ENCODE assay signal across 17 cellular contexts in genomic region chr12:124000111-124000510, GRCh38. TPM values are rescaled to one million over a fixed set of nuclear protein-coding genes. Genes with fewer than 3 reads are reported as not detected.
DNase-seq lines count a peak whose midpoint lies in the region; ATAC-seq and TF ChIP-seq lines count a peak whose summit lies in the region.
"Had no signal": no experiment of that assay in that cellular context is flagged by ENCODE, and none has a peak within 500 bp of the region (broad histone marks: within the 10 kb centered on the region; RNA-seq: fewer than 3 reads in every experiment).

No MANE protein-coding gene starts in this region.

- no peaks in the 10 kb centered on the region for H3K27me3 Mint-ChIP-seq in activated CD4-positive, alpha-beta memory T cell treated with anti-CD3 and anti-CD28 coated beads for 36 hours
- H3K27me3 Mint-ChIP-seq: CD4-positive, alpha-beta memory T cell had no signal

- H3K9me3 Mint-ChIP-seq in activated CD4-positive, alpha-beta memory T cell treated with anti-CD3 and anti-CD28 coated beads for 36 hours: no peaks in the 10 kb centered on the region
- H3K9me3 Mint-ChIP-seq: CD14-positive monocyte; CD4-positive, alpha-beta memory T cell; GM23338; HFFc6 had no signal

- no peak for TF ChIP-seq CTCF in cardiac muscle cell (IDR thresholded peaks at IDR 0.05; ENCODE audit: low read depth, low read length)

- no peak overlapping the region for H3K27ac Mint-ChIP-seq in activated CD4-positive, alpha-beta memory T cell treated with anti-CD3 and anti-CD28 coated beads for 36 hours
- H3K27ac Mint-ChIP-seq: CD14-positive monocyte, GM23338, HFFc6 had no signal

- H3K4me3 ChIP-seq in cardiac muscle cell: no peak overlapping the region
- H3K4me3 ChIP-seq in effector memory CD4-positive, alpha-beta T cell (ENCODE audit: insufficient read depth, low read depth, low read length, poor library complexity, severe bottlenecking): no peak overlapping the region
- H3K4me3 ChIP-seq: BLaER1, GM23338 had no signal

- no peaks in the 10 kb centered on the region for H3K27me3 ChIP-seq in cardiac muscle cell
- H3K27me3 ChIP-seq in effector memory CD4-positive, alpha-beta T cell (replicated peaks; ENCODE audit: control insufficient read depth, insufficient read depth, low read length, poor library complexity, severe bottlenecking): no peaks in the 10 kb centered on the region
- H3K27me3 ChIP-seq: BLaER1 had no signal

- H3K36me3 ChIP-seq in cardiac muscle cell: peaks cover 4% of the 10 kb centered on the region
- peaks cover 8% of the 10 kb centered on the region for H3K36me3 ChIP-seq in effector memory CD4-positive, alpha-beta T cell (ENCODE audit: control insufficient read depth, insufficient read depth, low read length)

- H3K4me1 ChIP-seq in cardiac muscle cell (ENCODE audit: low read depth): peaks cover 80% of the 10 kb centered on the region
- no peaks in the 10 kb centered on the region for H3K4me1 ChIP-seq in effector memory CD4-positive, alpha-beta T cell (ENCODE audit: control insufficient read depth, insufficient read depth, low read length, poor library complexity, severe bottlenecking)

- POLR2A ChIA-PET in activated CD4-positive, alpha-beta memory T cell treated with anti-CD3 and anti-CD28 coated beads for 36 hours (lab: Charles Lee): no interaction called here

- ATAC-seq in Right ventricle myocardium inferior (no peak), GM18498 (IDR thresholded peaks at IDR 0.05; ENCODE audit: unreplicated experiment) (no peak)
- ATAC-seq: GM23338 had no signal

- peaks cover 6% of the 10 kb centered on the region for H3K36me3 Mint-ChIP-seq in activated CD4-positive, alpha-beta memory T cell treated with anti-CD3 and anti-CD28 coated beads for 36 hours

- H3K4me1 Mint-ChIP-seq in activated CD4-positive, alpha-beta memory T cell treated with anti-CD3 and anti-CD28 coated beads for 36 hours (ENCODE audit: low read depth): peaks cover 11% of the 10 kb centered on the region
- H3K4me1 Mint-ChIP-seq: CD14-positive monocyte had no signal

- intact Hi-C loops in Right ventricle myocardium inferior (cut with DNase I): no loop called here
- intact Hi-C loops in activated CD4-positive, alpha-beta memory T cell treated with anti-CD3 and anti-CD28 coated beads for 36 hours (cut with micrococcal nuclease): no loop called here

- H3K4me3 Mint-ChIP-seq in activated CD4-positive, alpha-beta memory T cell treated with anti-CD3 and anti-CD28 coated beads for 36 hours: no peak overlapping the region
- H3K4me3 Mint-ChIP-seq: CD14-positive monocyte; CD4-positive, alpha-beta memory T cell; GM23338; HFFc6 had no signal

- peak overlapping the region; percentile 92 for H3K27ac ChIP-seq in cardiac muscle cell
- H3K27ac ChIP-seq in caudate nucleus (ENCODE audit: low read depth, low read length): peak overlapping the region; percentile 14
- H3K27ac ChIP-seq in effector memory CD4-positive, alpha-beta T cell (ENCODE audit: insufficient read depth, low read length, poor library complexity, severe bottlenecking): no peak overlapping the region
- H3K27ac ChIP-seq: BLaER1, HL-60 had no signal

- H3K9me3 ChIP-seq in cardiac muscle cell (ENCODE audit: low read depth): no peaks in the 10 kb centered on the region
- no peaks in the 10 kb centered on the region for H3K9me3 ChIP-seq in effector memory CD4-positive, alpha-beta T cell (ENCODE audit: control insufficient read depth, low read length)
- H3K9me3 ChIP-seq: BLaER1 had no signal

- DNase-seq in cardiac muscle cell (ENCODE audit: low read depth in 1 of 2, low spot score in 1 of 2) (no peak), Right ventricle myocardium inferior (ENCODE audit: missing footprints) (no peak), caudate nucleus (lab: John Stamatoyannopoulos, UW) (no peak), islet precursor cell (peak; percentile 36)
- DNase-seq in effector memory CD4-positive, alpha-beta T cell: no peak
- no peak for DNase-seq in activated CD4-positive, alpha-beta memory T cell treated with anti-CD3 and anti-CD28 coated beads for 36 hours
- DNase-seq: 8988T; CD4-positive, alpha-beta memory T cell; DND-41; EL; HCEC 1CT; HFFc6 had no signal

- CTCF ChIA-PET in activated CD4-positive, alpha-beta memory T cell treated with anti-CD3 and anti-CD28 coated beads for 36 hours (lab: Charles Lee): interaction anchor here (1.5 to 2.4 kb wide), 2 partner anchors 16 to 95 kb away, joined by 4 to 8 read pairs; no protein-coding TSS in a partner anchor

RNA-seq across cellular contexts. Expression of gene ZNF664, which starts 27.1 kb away (rescaled TPM):
- 78.9 and 115 TPM in 2 replicates for total RNA-seq in cardiac muscle cell
- 40.5 and 43.4 TPM in 2 replicates for polyA plus RNA-seq in cardiac muscle cell
- total RNA-seq in Right ventricle myocardium inferior: 86.6 TPM
- total RNA-seq in activated CD4-positive, alpha-beta memory T cell treated with anti-CD3 and anti-CD28 coated beads for 36 hours: 10 to 100 TPM; 53.2 to 56.9 TPM

RNA-seq across cellular contexts. Expression of gene CCDC92, which starts 27.5 kb away (rescaled TPM):
- 39.0 and 49.3 TPM in 2 replicates for total RNA-seq in cardiac muscle cell
- polyA plus RNA-seq in cardiac muscle cell: 67.0 and 88.7 TPM in 2 replicates
- 58.2 TPM for total RNA-seq in Right ventricle myocardium inferior
- total RNA-seq in activated CD4-positive, alpha-beta memory T cell treated with anti-CD3 and anti-CD28 coated beads for 36 hours: 10 to 100 TPM; 11.4 to 11.7 TPM
